ENCODE assay signal across 8 cellular contexts in the genomic region with DNA sequence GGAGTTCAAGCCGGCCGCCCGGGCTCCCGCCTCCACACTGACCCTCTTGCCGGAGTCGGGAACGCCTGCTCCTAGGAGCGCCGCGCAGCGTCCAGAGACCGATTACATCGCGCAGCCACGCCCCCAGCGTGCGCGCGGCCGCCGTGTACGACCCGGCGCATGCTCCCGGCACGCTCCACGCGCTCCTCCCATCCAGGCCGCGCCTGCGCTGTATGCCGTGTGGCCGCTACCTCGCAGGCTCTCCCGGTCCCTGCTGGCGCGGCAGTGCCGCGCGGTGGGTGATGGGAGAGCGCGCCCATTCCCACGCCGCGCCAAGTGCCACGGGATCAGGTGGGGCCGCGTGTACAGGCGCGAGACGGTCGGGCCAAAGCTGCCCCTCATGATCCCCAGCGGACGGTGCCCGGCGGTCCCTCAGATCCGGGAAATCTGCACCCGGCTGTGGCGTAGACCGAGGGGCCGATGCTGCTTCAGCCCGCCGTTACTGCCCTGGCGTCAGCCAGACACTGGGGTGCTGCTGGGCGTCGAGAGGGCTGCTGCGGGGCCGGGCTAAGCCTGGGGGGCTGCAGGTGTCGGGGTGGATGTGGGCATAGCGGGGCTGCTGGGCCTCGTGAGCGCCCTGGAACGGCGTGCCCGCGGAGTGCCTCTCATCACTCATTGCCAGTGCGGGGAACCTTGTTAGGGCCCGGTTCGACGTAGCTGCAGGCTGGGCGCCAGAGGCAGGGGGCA. TPM values are rescaled to one million over a fixed set of nuclear protein-coding genes. Genes with fewer than 3 reads are reported as not detected.
DNase-seq lines count a peak whose midpoint lies in the region; ATAC-seq lines count a peak whose summit lies in the region.

A gene with protein sequence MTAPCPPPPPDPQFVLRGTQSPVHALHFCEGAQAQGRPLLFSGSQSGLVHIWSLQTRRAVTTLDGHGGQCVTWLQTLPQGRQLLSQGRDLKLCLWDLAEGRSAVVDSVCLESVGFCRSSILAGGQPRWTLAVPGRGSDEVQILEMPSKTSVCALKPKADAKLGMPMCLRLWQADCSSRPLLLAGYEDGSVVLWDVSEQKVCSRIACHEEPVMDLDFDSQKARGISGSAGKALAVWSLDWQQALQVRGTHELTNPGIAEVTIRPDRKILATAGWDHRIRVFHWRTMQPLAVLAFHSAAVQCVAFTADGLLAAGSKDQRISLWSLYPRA (minus strand): TSS at position 97 of the 726 bp plus-strand sequence. CDS start 33,519 bp downstream, outside the sequence.
A gene with protein sequence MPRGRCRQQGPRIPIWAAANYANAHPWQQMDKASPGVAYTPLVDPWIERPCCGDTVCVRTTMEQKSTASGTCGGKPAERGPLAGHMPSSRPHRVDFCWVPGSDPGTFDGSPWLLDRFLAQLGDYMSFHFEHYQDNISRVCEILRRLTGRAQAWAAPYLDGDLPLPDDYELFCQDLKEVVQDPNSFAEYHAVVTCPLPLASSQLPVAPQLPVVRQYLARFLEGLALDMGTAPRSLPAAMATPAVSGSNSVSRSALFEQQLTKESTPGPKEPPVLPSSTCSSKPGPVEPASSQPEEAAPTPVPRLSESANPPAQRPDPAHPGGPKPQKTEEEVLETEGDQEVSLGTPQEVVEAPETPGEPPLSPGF (minus strand): TSS at position 97 of the 726 bp plus-strand sequence. CDS start 2,613 bp downstream, outside the sequence.

- peak within 1 kb of the TSS; percentile 95 for H3K4me3 ChIP-seq in HUES48 (ENCODE audit: low read depth, low read length)
- H3K4me3 ChIP-seq in endocrine pancreas (ENCODE audit: control insufficient read depth, insufficient read depth, low read length): peak within 1 kb of the TSS; percentile 2

- H3K4me1 ChIP-seq in HUES48 (ENCODE audit: control insufficient read depth, insufficient read depth, low read length) (peaks cover 15% of the 10 kb centered on the region), endocrine pancreas (ENCODE audit: control insufficient read depth, insufficient read depth, low read length) (no peaks in the 10 kb centered on the region)

- H3K27me3 ChIP-seq in HUES48 (ENCODE audit: control insufficient read depth, insufficient read depth, low read length) (no peaks in the 10 kb centered on the region), endocrine pancreas (ENCODE audit: control insufficient read depth, insufficient read depth, low read length) (no peaks in the 10 kb centered on the region)

- H3K9me3 ChIP-seq in HUES48 (ENCODE audit: control insufficient read depth, insufficient read depth, low read length) (no peaks in the 10 kb centered on the region), endocrine pancreas (ENCODE audit: control insufficient read depth, low read length) (no peaks in the 10 kb centered on the region)

- H3K27me3 Mint-ChIP-seq in activated CD8-positive, alpha-beta memory T cell treated with anti-CD3 and anti-CD28 coated beads, Interleukin-2, amount 10 ng/mL, durations not matched to agents 7 days and 5 days: no peaks in the 10 kb centered on the region

- H3K4me3 Mint-ChIP-seq in activated CD8-positive, alpha-beta memory T cell treated with anti-CD3 and anti-CD28 coated beads, Interleukin-2, amount 10 ng/mL, durations not matched to agents 7 days and 5 days: peak within 1 kb of the TSS; percentile 84

- no peaks in the 10 kb centered on the region for H3K9me3 Mint-ChIP-seq in activated CD8-positive, alpha-beta memory T cell treated with anti-CD3 and anti-CD28 coated beads, Interleukin-2, amount 10 ng/mL, durations not matched to agents 7 days and 5 days (ENCODE audit: low read depth)

- peak; percentile 76 for ATAC-seq in GM21390 (IDR thresholded peaks at IDR 0.05; ENCODE audit: unreplicated experiment)
- ATAC-seq in activated CD8-positive, alpha-beta memory T cell treated with anti-CD3 and anti-CD28 coated beads, Interleukin-2, amount 10 ng/mL, durations not matched to agents 7 days and 5 days: peak; percentile 94

- CTCF ChIA-PET in activated CD8-positive, alpha-beta memory T cell treated with anti-CD3 and anti-CD28 coated beads, Interleukin-2, amount 10 ng/mL, durations not matched to agents 7 days and 5 days (lab: Charles Lee): interaction anchor here (0.7 to 1.7 kb wide), 7 partner anchors 9 to 136 kb away, joined by 3 to 8 read pairs (median 3); no protein-coding TSS in a partner anchor

- DNase-seq in D341Med (ENCODE audit: low spot score) (peak; percentile 99), NOMO-1 treated with dmso at 0.1 percent for 144 hours (lab: John Stamatoyannopoulos, UW; ENCODE audit: unreplicated experiment) (peak; percentile 95), mesenteric fat pad (ENCODE audit: low spot score) (peak; percentile 99)
- peak; percentile 96 for DNase-seq in activated CD8-positive, alpha-beta memory T cell treated with anti-CD3 and anti-CD28 coated beads, Interleukin-2, amount 10 ng/mL, durations not matched to agents 7 days and 5 days
- peak; percentile 86 for DNase-seq in stimulated activated CD8-positive, alpha-beta memory T cell treated with anti-CD3 and anti-CD28 coated beads, Interleukin-15, amount 100 ng/mL, for 1 hour (ENCODE audit: low read depth)

- H3K36me3 ChIP-seq in HUES48 (ENCODE audit: control insufficient read depth, insufficient read depth, low read length): peaks cover 28% of the 10 kb centered on the region
- peaks cover 5% of the 10 kb centered on the region for H3K36me3 ChIP-seq in endocrine pancreas (ENCODE audit: control insufficient read depth, insufficient read depth, low read length)

- H3K27ac Mint-ChIP-seq in activated CD8-positive, alpha-beta memory T cell treated with anti-CD3 and anti-CD28 coated beads, Interleukin-2, amount 10 ng/mL, durations not matched to agents 7 days and 5 days: peak within 1 kb of the TSS; percentile 94

- H3K9ac ChIP-seq in HUES48 (ENCODE audit: low read depth, low read length) (peak within 1 kb of the TSS; percentile 86), endocrine pancreas (ENCODE audit: control insufficient read depth, insufficient read depth, low read length) (peak within 1 kb of the TSS; percentile 84)

- H3K27ac ChIP-seq in HUES48 (ENCODE audit: low read depth, low read length): peak within 1 kb of the TSS; percentile 79

- H3K36me3 Mint-ChIP-seq in activated CD8-positive, alpha-beta memory T cell treated with anti-CD3 and anti-CD28 coated beads, Interleukin-2, amount 10 ng/mL, durations not matched to agents 7 days and 5 days: peaks cover 10% of the 10 kb centered on the region

- H3K4me1 Mint-ChIP-seq in activated CD8-positive, alpha-beta memory T cell treated with anti-CD3 and anti-CD28 coated beads, Interleukin-2, amount 10 ng/mL, durations not matched to agents 7 days and 5 days: peaks cover 37% of the 10 kb centered on the region

RNA-seq across cellular contexts. Expression of the first gene that starts in this region (rescaled TPM):
- total RNA-seq in activated CD8-positive, alpha-beta memory T cell treated with anti-CD3 and anti-CD28 coated beads, Interleukin-2, amount 10 ng/mL, durations not matched to agents 7 days and 5 days: 10 to 100 TPM; 13.7 to 14.7 TPM
- total RNA-seq in mesenteric fat pad: 4.2 TPM

RNA-seq across cellular contexts. Expression of the second gene that starts in this region (rescaled TPM):
- 10 to 100 TPM; 12.8 to 15.9 TPM for total RNA-seq in activated CD8-positive, alpha-beta memory T cell treated with anti-CD3 and anti-CD28 coated beads, Interleukin-2, amount 10 ng/mL, durations not matched to agents 7 days and 5 days
- total RNA-seq in mesenteric fat pad: 8.4 TPM

Comparison
In these comparisons a context has a peak if more than half of its experiments do, and no peak if none do; other contexts are left out.
1. Peak in every context shown above with its lines: DNase-seq, ATAC-seq, H3K4me3 ChIP-seq and H3K27ac ChIP-seq.